In the genomic region with DNA sequence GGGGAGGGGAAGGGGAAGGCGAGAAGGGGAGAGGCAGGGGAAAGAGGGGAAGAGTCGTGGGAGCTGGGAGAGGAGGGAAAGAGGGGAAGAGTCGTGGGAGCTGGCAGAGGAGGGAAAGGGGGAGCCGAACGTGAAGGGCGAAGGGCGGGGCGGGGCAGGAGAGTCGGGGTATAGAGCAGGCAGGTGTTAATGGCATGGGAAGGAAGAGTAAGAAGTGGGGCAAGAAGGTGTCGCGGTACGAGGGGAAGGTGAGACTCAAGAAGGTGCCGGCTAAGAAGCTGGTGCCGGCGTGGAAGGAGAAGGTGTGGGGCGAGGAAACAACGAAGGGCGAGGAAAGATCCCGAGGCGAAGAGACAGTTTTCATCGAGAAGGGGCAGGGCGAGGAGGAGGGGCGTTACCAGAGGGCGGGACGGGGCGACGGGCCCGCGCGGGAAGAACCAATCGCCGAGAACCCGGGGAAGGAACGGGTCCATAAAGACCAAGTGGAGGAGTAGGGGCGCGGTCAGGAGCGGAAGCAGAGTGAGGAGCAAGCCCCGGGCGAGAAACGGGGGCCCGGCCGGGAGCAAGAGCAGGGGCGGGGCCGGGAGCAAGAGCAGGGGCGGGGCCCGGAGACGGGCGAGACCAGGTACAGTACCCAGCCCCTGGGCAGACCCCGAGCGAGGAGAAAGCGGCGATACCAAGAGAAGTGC, we compare ENCODE assay signal across 8 cellular contexts. TPM values are rescaled to one million over a fixed set of nuclear protein-coding genes. Genes with fewer than 3 reads are reported as not detected.
DNase-seq lines count a peak whose midpoint lies in the region; ATAC-seq and TF ChIP-seq lines count a peak whose summit lies in the region.

No MANE protein-coding gene starts in this region.

- peak overlapping the region; percentile 73 for H4K8ac ChIP-seq in trophoblast cell (ENCODE audit: low read depth, low read length)

- no peak overlapping the region for H2BK12ac ChIP-seq in trophoblast cell (ENCODE audit: low read length)

- peaks cover 8% of the 10 kb centered on the region for H3K4me1 Mint-ChIP-seq in activated naive CD8-positive, alpha-beta T cell treated with anti-CD3 and anti-CD28 coated beads, Interleukin-2, amount 50 U/mL, for 24 hours

- H3K23ac ChIP-seq in trophoblast cell (ENCODE audit: low read length) = no peak overlapping the region

- H3K27ac ChIP-seq in cardiac muscle cell = peak overlapping the region; percentile 70
- peak overlapping the region; percentile 55 for H3K27ac ChIP-seq in trophoblast cell (ENCODE audit: low read depth, low read length)
- H3K27ac ChIP-seq in tibial nerve = peak overlapping the region; percentile 86 to 99 (median 96)

- H2AFZ ChIP-seq in trophoblast cell (ENCODE audit: insufficient read depth, low read length, poor library complexity) = peak overlapping the region; percentile 69

- no peaks in the 10 kb centered on the region for H3K27me3 Mint-ChIP-seq in activated naive CD8-positive, alpha-beta T cell treated with anti-CD3 and anti-CD28 coated beads, Interleukin-2, amount 50 U/mL, for 24 hours

- peak overlapping the region; percentile 68 for H3K14ac ChIP-seq in trophoblast cell (ENCODE audit: low read length)

- peaks cover 15% of the 10 kb centered on the region for H3K79me1 ChIP-seq in trophoblast cell (ENCODE audit: low read length)

- H3K79me2 ChIP-seq in trophoblast cell (ENCODE audit: control insufficient read depth, insufficient read depth, low read length, poor library complexity) = peaks cover 2% of the 10 kb centered on the region

- H3K36me3 ChIP-seq in cardiac muscle cell = no peaks in the 10 kb centered on the region
- peaks cover 0 to 3% of the 10 kb centered on the region in 2 experiments for H3K36me3 ChIP-seq in trophoblast cell (ENCODE audit: control insufficient read depth in 1 of 2, insufficient read depth in 2 of 2, low read length in 2 of 2)
- H3K36me3 ChIP-seq in tibial nerve = peaks cover 0 to 15% (median 0%) of the 10 kb centered on the region in 3 donors

- DNase-seq in NCI-H1417 treated with DMSO at 0.1 percent for 48 hours (lab: John Stamatoyannopoulos, UW) (peak; percentile 49), SW 1271 (lab: John Stamatoyannopoulos, UW) (peak; percentile 81 to 92), cardiac muscle cell (ENCODE audit: low read depth in 1 of 2, low spot score in 1 of 2) (peak; percentile 97), trophoblast cell (peak; percentile 95), tibial nerve (ENCODE audit: low spot score in 2 of 2) (peak; percentile 84 to 90)
- peak; percentile 95 for DNase-seq in activated naive CD8-positive, alpha-beta T cell treated with anti-CD3 and anti-CD28 coated beads, Interleukin-2, amount 50 U/mL, for 24 hours

- no peaks in the 10 kb centered on the region for H3K36me3 Mint-ChIP-seq in activated naive CD8-positive, alpha-beta T cell treated with anti-CD3 and anti-CD28 coated beads, Interleukin-2, amount 50 U/mL, for 24 hours (ENCODE audit: low read depth)

- peak overlapping the region; percentile 19 for H2BK120ac ChIP-seq in trophoblast cell (ENCODE audit: insufficient read depth, low read length, poor library complexity)

- TF ChIP-seq CTCF in GM12875 (IDR thresholded peaks at IDR 0.05; ENCODE audit: borderline replicate concordance, insufficient read depth, low read depth, low read length) (no peak), cardiac muscle cell (IDR thresholded peaks at IDR 0.05; ENCODE audit: low read depth, low read length) (no peak), tibial nerve (IDR thresholded peaks at IDR 0.05) (no peak)

- H3K4me3 Mint-ChIP-seq in activated naive CD8-positive, alpha-beta T cell treated with anti-CD3 and anti-CD28 coated beads, Interleukin-2, amount 50 U/mL, for 24 hours = peak overlapping the region; percentile 85

- no peaks in the 10 kb centered on the region for H3K9me3 ChIP-seq in cardiac muscle cell (ENCODE audit: low read depth)
- peaks cover 10% of the 10 kb centered on the region for H3K9me3 ChIP-seq in trophoblast cell (ENCODE audit: insufficient read depth, low read depth, low read length)
- no peaks in the 10 kb centered on the region for H3K9me3 ChIP-seq in tibial nerve

- peak overlapping the region; percentile 2 for H4K12ac ChIP-seq in trophoblast cell (ENCODE audit: low read depth, low read length)

- H3K4me3 ChIP-seq in GM12875 (ENCODE audit: low read depth, low read length) = peak overlapping the region; percentile 72
- peak overlapping the region; percentile 62 for H3K4me3 ChIP-seq in cardiac muscle cell
- peak overlapping the region; percentile 69 for H3K4me3 ChIP-seq in trophoblast cell (ENCODE audit: low read depth, low read length)
- peak overlapping the region; percentile 64 to 87 (median 82) for H3K4me3 ChIP-seq in tibial nerve

- H3K4me2 ChIP-seq in trophoblast cell (ENCODE audit: low read length) = peak overlapping the region; percentile 70

- H3K9me3 Mint-ChIP-seq in activated naive CD8-positive, alpha-beta T cell treated with anti-CD3 and anti-CD28 coated beads, Interleukin-2, amount 50 U/mL, for 24 hours = no peaks in the 10 kb centered on the region

- peak; percentile 73 for ATAC-seq in HG02763 (IDR thresholded peaks at IDR 0.05; ENCODE audit: unreplicated experiment)
- ATAC-seq in activated naive CD8-positive, alpha-beta T cell treated with anti-CD3 and anti-CD28 coated beads, Interleukin-2, amount 50 U/mL, for 24 hours = peak; percentile 82

- no peak overlapping the region for H2AK5ac ChIP-seq in trophoblast cell (ENCODE audit: low read length)

- peak overlapping the region; percentile 58 for H3K18ac ChIP-seq in trophoblast cell (ENCODE audit: low read length)

- TF ChIP-seq EP300 in tibial nerve (IDR thresholded peaks at IDR 0.05) = peak; percentile 23 to 74

- H4K91ac ChIP-seq in trophoblast cell (ENCODE audit: low read depth, low read length) = peak overlapping the region; percentile 45

- H3K27ac Mint-ChIP-seq in activated naive CD8-positive, alpha-beta T cell treated with anti-CD3 and anti-CD28 coated beads, Interleukin-2, amount 50 U/mL, for 24 hours = peak overlapping the region; percentile 94

- H3K4me1 ChIP-seq in cardiac muscle cell (ENCODE audit: low read depth) (no peaks in the 10 kb centered on the region), trophoblast cell (ENCODE audit: control insufficient read depth in 1 of 2, insufficient read depth in 2 of 2, low read length in 2 of 2) (peaks cover 3 to 11% of the 10 kb centered on the region in 2 experiments), tibial nerve (peaks cover 0 to 16% (median 2%) of the 10 kb centered on the region in 4 donors)

- WGBS in trophoblast cell (ENCODE audit: extremely low coverage, insufficient coverage, insufficient read length) = no CpG with 5 or more reads among the region's 52 CpGs
- 0 to 1% methylated on average over 52 of the region's 52 CpGs for WGBS in tibial nerve, 2 donors

- TF ChIP-seq POLR2A in tibial nerve (IDR thresholded peaks at IDR 0.05) = peak; percentile 14 to 61

- peak overlapping the region; percentile 34 for H3K4ac ChIP-seq in trophoblast cell (ENCODE audit: low read depth, low read length)

- no peak overlapping the region for H3K9ac ChIP-seq in trophoblast cell (ENCODE audit: low read length)

- H3K27me3 ChIP-seq in cardiac muscle cell (no peaks in the 10 kb centered on the region), trophoblast cell (ENCODE audit: insufficient read depth, low read length) (no peaks in the 10 kb centered on the region), tibial nerve (no peaks in the 10 kb centered on the region)

- H2BK5ac ChIP-seq in trophoblast cell (ENCODE audit: low read depth, low read length, poor library complexity) = peak overlapping the region; percentile 45

RNA-seq across cellular contexts. Expression of gene CATSPERG, which starts 0.5 kb away (rescaled TPM):
- total RNA-seq in cardiac muscle cell (2.7 and 11.6 TPM in 2 replicates), tibial nerve (10 to 100 TPM in 1 of 4 donors, 1 to 10 TPM in 3; 3.3 to 10.2 (median 6.2) TPM)
- polyA plus RNA-seq in cardiac muscle cell = 4.2 and 4.6 TPM in 2 replicates
- 1.2 and 1.3 TPM in 2 replicates for polyA plus RNA-seq in trophoblast cell (2013)

RNA-seq across cellular contexts. Expression of gene KCNK6, which starts 16.4 kb away (rescaled TPM):
- 1.5 and 1.8 TPM in 2 replicates for total RNA-seq in cardiac muscle cell
- 1.5 and 2.4 TPM in 2 replicates for polyA plus RNA-seq in cardiac muscle cell
- 8.6 and 9.0 TPM in 2 replicates for polyA plus RNA-seq in trophoblast cell (2013)
- total RNA-seq in tibial nerve = 1 to 10 TPM; 2.6 to 5.4 (median 3.3) TPM

RNA-seq across cellular contexts. Expression of gene YIF1B, which starts 20.3 kb away (rescaled TPM):
- total RNA-seq in cardiac muscle cell = 61.5 and 90.2 TPM in 2 replicates
- 129 and 140 TPM in 2 replicates for polyA plus RNA-seq in cardiac muscle cell
- 60.0 and 60.1 TPM in 2 replicates for polyA plus RNA-seq in trophoblast cell (2013)
- total RNA-seq in tibial nerve = 10 to 100 TPM; 30.8 to 57.3 (median 46.0) TPM

RNA-seq across cellular contexts. Expression of gene C19orf33, which starts 32.0 kb away (rescaled TPM):
- 0.49 and 0.77 TPM in 2 replicates for total RNA-seq in cardiac muscle cell
- 0.87 and 2.7 TPM in 2 replicates for polyA plus RNA-seq in cardiac muscle cell
- polyA plus RNA-seq in trophoblast cell (2013) = 3.7 and 4.0 TPM in 2 replicates
- total RNA-seq in tibial nerve = 100 to 1,000 TPM in 3 of 4 donors, 10 to 100 TPM in 1; 76.8 to 627 (median 335) TPM

RNA-seq across cellular contexts. Expression of gene PSMD8, which starts 38.3 kb away (rescaled TPM):
- total RNA-seq in cardiac muscle cell (233 and 312 TPM in 2 replicates), tibial nerve (100 to 1,000 TPM; 124 to 192 (median 174) TPM)
- polyA plus RNA-seq in cardiac muscle cell = 303 and 306 TPM in 2 replicates
- 201 and 203 TPM in 2 replicates for polyA plus RNA-seq in trophoblast cell (2013)

Comparison
In these comparisons a context has a peak if more than half of its experiments do, and no peak if none do; other contexts are left out.
1. Peak in every context shown above with its lines: DNase-seq, ATAC-seq, H3K4me3 ChIP-seq and H3K27ac ChIP-seq.